Comparison of ENCODE assay signal across 1 cellular context in the genomic region with DNA sequence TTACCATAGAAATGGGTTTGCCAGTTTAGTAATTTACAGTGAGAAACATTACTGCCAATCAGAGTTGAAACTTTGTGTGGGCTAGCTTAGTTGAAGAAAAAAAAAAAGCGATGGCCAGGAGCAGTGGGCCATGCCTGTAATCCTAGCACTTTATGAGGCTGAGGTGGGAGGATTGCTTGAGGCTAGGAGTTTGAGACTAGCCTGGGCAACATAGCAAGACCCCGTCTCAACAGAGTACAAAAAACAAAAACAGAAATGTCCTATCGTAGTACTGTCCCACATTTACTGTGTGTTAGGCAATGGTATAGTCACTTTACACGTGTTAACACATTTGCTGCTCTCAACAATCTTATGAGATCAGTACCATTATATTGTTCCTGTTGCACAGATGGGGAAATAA.
A peak's percentile ranks its signal among the peaks of the same experiment; 100 is the strongest.
TF ChIP-seq lines count a peak whose summit lies in the region.

No MANE protein-coding gene starts in this region.

TF ChIP-seq in HepG2, 621 proteins besides CTCF, POLR2A, EP300 and RAD21:
- TF ChIP-seq ZNF121 (CRISPR knock-in tag; IDR thresholded peaks at IDR 0.05), result peak; percentile 93
- TF ChIP-seq ZMYM2 (CRISPR knock-in tag; IDR thresholded peaks at IDR 0.05), result no peak
